Comparison of ENCODE assay signal across 10 cellular contexts in the genomic region with DNA sequence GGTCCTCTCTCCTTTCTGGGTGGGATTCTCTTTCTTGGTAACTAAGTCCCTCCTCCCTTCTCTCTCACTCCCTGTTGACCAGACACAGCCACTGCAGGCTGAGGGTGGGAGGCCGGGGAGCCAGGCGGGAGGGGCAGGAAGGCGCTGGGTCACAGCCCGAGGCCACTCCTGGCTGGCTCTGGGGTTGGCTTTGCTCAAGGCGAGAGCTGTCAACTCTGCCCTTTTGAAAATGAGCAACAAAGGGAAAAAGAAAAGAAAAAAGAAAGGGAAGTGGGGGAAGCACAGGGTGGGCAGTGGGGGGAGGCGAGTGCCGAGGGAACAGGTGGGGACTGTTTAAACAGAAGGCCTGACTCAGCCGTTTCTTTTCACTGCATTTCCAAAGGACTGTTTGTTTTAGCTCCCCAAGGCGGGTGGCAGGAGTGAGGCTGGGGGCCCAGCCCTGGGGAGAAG.
A peak's percentile ranks its signal among the peaks of the same experiment; 100 is the strongest.
DNase-seq lines count a peak whose midpoint lies in the region; TF ChIP-seq lines count a peak whose summit lies in the region.
"Had no signal": no experiment of that assay in that cellular context is flagged by ENCODE, and none has a peak within 500 bp of the region (broad histone marks: within the 10 kb centered on the region; RNA-seq: fewer than 3 reads in every experiment).

No MANE protein-coding gene starts in this region.

- DNase-seq in NCI-H1092 (lab: John Stamatoyannopoulos, UW) (peak; percentile 90), RPMI7951 (ENCODE audit: low read depth) (peak; percentile 39), iPS DF 4.7 (ENCODE audit: extremely low read depth, low spot score) (peak; percentile 49), spleen (peak; percentile 86), T-helper 1 cell (no peak), colonic mucosa (no peak), dermis blood vessel endothelial cell (no peak), dorsolateral prefrontal cortex (no peak)
- DNase-seq: GDM1, naive B cell had no signal

- H3K4me1 ChIP-seq in spleen (peaks cover 0 to 13% (median 7%) of the 10 kb centered on the region in 6 donors), colonic mucosa (no peaks in the 10 kb centered on the region)

- no peaks in the 10 kb centered on the region for H3K36me3 ChIP-seq in spleen
- H3K36me3 ChIP-seq in colonic mucosa, result no peaks in the 10 kb centered on the region

- no peak overlapping the region for H3K9ac ChIP-seq in colonic mucosa (ENCODE audit: low read depth in 2 of 2, low read length in 2 of 2)

- H3K9me3 ChIP-seq in spleen (no peaks in the 10 kb centered on the region), colonic mucosa (no peaks in the 10 kb centered on the region)

- WGBS in spleen, 5 donors, result 11 to 14% (median 12%) methylated on average over 9 of the region's 9 CpGs

- peak overlapping the region in 6 of 8 donors; percentile 9 to 68 (median 46) for H3K27ac ChIP-seq in spleen
- no peak overlapping the region for H3K27ac ChIP-seq in colonic mucosa
- H3K27ac ChIP-seq in dorsolateral prefrontal cortex, result no peak overlapping the region

- no peak overlapping the region for H3K4me3 ChIP-seq in spleen
- H3K4me3 ChIP-seq in colonic mucosa, result no peak overlapping the region
- H3K4me3 ChIP-seq in dorsolateral prefrontal cortex, result no peak overlapping the region

- TF ChIP-seq POLR2A in spleen (IDR thresholded peaks at IDR 0.05), result no peak

- intact Hi-C loops in spleen (cut with DNase I; ENCODE audit: low total_unique reads) (no loop called here), colonic mucosa (cut with DNase I) (no loop called here), dorsolateral prefrontal cortex (cut with DNase I) (no loop called here)

- TF ChIP-seq CTCF in spleen (IDR thresholded peaks at IDR 0.05 in 8 of 11, conservative IDR thresholded peaks at IDR 0.05 in 3 of 11) (peak in 8 of 11 experiments; percentile 22 to 51 (median 36)), colonic mucosa (IDR thresholded peaks at IDR 0.05) (no peak), dorsolateral prefrontal cortex (IDR thresholded peaks at IDR 0.05 in 54 of 56, conservative IDR thresholded peaks at IDR 0.05 in 2 of 56; ENCODE audit: low read depth in 1 of 56, partially characterized antibody in 56 of 56) (no peak)

- H3K27me3 ChIP-seq in spleen (replicated peaks in 1 of 7) (peaks cover 0 to 20% (median 0%) of the 10 kb centered on the region in 7 donors), colonic mucosa (no peaks in the 10 kb centered on the region), dorsolateral prefrontal cortex (peaks cover 0 to 4% (median 0%) of the 10 kb centered on the region in 45 donors)

Comparison
In these comparisons a context has a peak if more than half of its experiments do, and no peak if none do; other contexts are left out.
1. DNase-seq: peak in NCI-H1092 (single experiment), RPMI7951 (single experiment), iPS DF 4.7 (single experiment) and spleen (single experiment); none in T-helper 1 cell (0 of 5), colonic mucosa (single experiment), dermis blood vessel endothelial cell (single experiment) and dorsolateral prefrontal cortex (0 of 10).
2. H3K27ac ChIP-seq: peak in spleen (6 of 8); none in colonic mucosa (single experiment) and dorsolateral prefrontal cortex (0 of 59).
3. CTCF ChIP-seq: peak in spleen (8 of 11); none in colonic mucosa (single experiment) and dorsolateral prefrontal cortex (0 of 56).